Comparison of ENCODE assay signal across 21 cellular contexts in the genomic region with DNA sequence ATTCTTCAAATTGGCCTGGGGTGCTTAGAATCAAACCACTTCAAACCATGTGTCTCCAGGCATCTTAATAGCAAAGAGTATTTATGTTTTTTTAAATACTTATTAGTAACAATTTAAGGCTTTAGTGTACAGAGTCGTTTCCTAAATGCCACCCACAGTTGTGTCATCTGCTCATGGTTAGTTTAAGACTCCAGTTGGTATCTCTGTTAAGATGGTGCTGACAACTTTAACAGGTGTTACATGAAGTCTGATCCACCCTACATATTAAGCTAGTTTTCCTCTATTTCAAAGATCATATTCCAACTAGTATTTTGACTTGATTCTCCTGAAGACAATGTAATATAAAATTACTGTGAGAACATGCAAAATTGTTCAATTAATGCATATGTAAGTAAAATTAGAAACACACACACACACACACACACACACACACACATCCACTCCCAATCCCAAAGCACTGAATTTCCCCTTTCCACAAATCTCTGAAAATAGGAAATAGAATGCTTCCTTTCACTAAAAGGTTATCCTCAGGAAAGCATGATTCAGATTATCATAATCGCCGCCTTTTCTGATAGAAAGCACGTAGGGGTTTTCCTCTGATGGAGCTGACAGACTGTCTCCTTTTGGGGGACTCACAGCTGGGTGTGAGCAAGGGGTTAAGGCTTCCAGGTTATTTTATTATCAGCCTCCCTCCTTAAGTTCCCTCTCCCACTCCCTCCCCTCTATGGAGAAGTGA.
"Had no signal": no experiment of that assay in that cellular context is flagged by ENCODE, and none has a peak within 500 bp of the region (broad histone marks: within the 10 kb centered on the region; RNA-seq: fewer than 3 reads in every experiment).

No MANE protein-coding gene starts in this region.

- H3K4me3 Mint-ChIP-seq: activated CD4-positive, alpha-beta memory T cell treated with anti-CD3 and anti-CD28 coated beads for 36 hours; activated CD4-positive, alpha-beta T cell treated with anti-CD3 and anti-CD28 coated beads for 36 hours; activated naive CD8-positive, alpha-beta T cell; mesothelial cell of epicardium; neural crest cell; stimulated activated naive CD8-positive, alpha-beta T cell treated with anti-CD3 and anti-CD28 coated beads, Interleukin-15, Interleukin-2, amounts not matched to agents 100 ng/mL and 50 ng/mL, for 24 hours; T-cell; WTC11 had no signal

- H3K9me3 ChIP-seq: suprapubic skin, upper lobe of left lung had no signal

- H3K36me3 Mint-ChIP-seq: activated CD4-positive, alpha-beta memory T cell treated with anti-CD3 and anti-CD28 coated beads for 36 hours; activated naive CD8-positive, alpha-beta T cell; mesothelial cell of epicardium; T-cell; WTC11 had no signal

- H3K4me3 ChIP-seq: cardiac muscle cell, lung, suprapubic skin, upper lobe of left lung had no signal

- H3K27ac ChIP-seq: cardiac muscle cell, suprapubic skin, upper lobe of left lung had no signal

- H3K27me3 Mint-ChIP-seq: progenitor cell of endocrine pancreas had no signal

- H3K9me3 Mint-ChIP-seq: activated CD4-positive, alpha-beta memory T cell treated with anti-CD3 and anti-CD28 coated beads for 36 hours; mesothelial cell of epicardium; neural crest cell; stimulated activated naive CD8-positive, alpha-beta T cell treated with anti-CD3 and anti-CD28 coated beads, Interleukin-15, Interleukin-2, amounts not matched to agents 100 ng/mL and 50 ng/mL, for 24 hours; T-cell; WTC11 had no signal

- H3K27me3 ChIP-seq: cardiac muscle cell, suprapubic skin, upper lobe of left lung had no signal

- FAIRE-seq: colon, endometrium, kidney, small intestine had no signal

- H3K27ac Mint-ChIP-seq: activated CD4-positive, alpha-beta memory T cell treated with anti-CD3 and anti-CD28 coated beads for 36 hours; activated CD4-positive, alpha-beta T cell treated with anti-CD3 and anti-CD28 coated beads for 36 hours; activated naive CD8-positive, alpha-beta T cell; mesothelial cell of epicardium; progenitor cell of endocrine pancreas; stimulated activated naive CD8-positive, alpha-beta T cell treated with anti-CD3 and anti-CD28 coated beads, Interleukin-15, Interleukin-2, amounts not matched to agents 100 ng/mL and 50 ng/mL, for 24 hours; T-cell; WTC11 had no signal

- DNase-seq: activated CD4-positive, alpha-beta memory T cell treated with anti-CD3 and anti-CD28 coated beads for 36 hours; activated CD4-positive, alpha-beta T cell treated with anti-CD3 and anti-CD28 coated beads for 36 hours; activated T-cell treated with anti-CD3 and anti-CD28 coated beads for 4 hours; kidney; right cardiac atrium; small intestine; stimulated activated CD4-positive, alpha-beta T cell treated with anti-CD3 and anti-CD28 coated beads, Interleukin-15, amount 100 ng/mL, for 24 hours; stimulated activated CD4-positive, alpha-beta T cell treated with anti-CD3 and anti-CD28 coated beads, Interleukin-2, amount 100 ng/mL, for 48 hours; T-cell; upper lobe of left lung had no signal

- H3K36me3 ChIP-seq: cardiac muscle cell, suprapubic skin, upper lobe of left lung had no signal
